Comparison of ENCODE assay signal across 8 cellular contexts in the genomic region with DNA sequence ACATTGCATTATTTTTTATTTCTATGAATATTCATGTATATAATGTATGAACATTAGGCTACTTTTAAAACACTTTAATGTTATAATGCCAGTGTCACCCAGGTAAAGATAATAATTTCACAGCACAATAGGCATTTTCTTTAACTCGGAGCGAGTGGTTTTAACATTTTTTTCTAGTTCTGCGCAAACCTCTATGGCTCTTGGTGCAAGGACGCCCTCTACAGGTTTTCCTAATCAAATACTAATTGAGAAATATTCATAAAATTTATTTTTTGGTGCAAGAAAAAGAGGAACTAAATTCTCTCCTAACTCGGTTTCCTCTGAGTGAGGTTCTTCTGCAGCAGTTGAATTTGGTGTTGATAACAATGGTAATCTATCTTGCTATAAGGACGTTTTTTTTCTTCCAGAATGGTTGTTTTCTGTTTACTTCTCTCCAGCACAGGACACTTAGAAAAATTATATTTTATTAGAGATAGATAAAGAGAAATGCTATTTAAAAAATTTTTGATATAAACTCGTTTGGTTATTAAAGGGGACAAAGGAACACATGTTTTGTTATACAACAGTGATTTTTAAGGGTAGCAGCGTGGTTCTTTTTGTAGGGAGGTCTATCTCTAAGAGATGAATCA. TPM values are rescaled to one million over a fixed set of nuclear protein-coding genes. Genes with fewer than 3 reads are reported as not detected.
DNase-seq lines count a peak whose midpoint lies in the region; ATAC-seq and TF ChIP-seq lines count a peak whose summit lies in the region.

No MANE protein-coding gene starts in this region.

- no peak overlapping the region for H3K4me2 ChIP-seq in mammary epithelial cell (ENCODE audit: insufficient read depth, low read depth, low read length)

- no peaks in the 10 kb centered on the region for H3K9me3 ChIP-seq in CD4-positive, alpha-beta T cell (ENCODE audit: control insufficient read depth, low read length)
- no peaks in the 10 kb centered on the region for H3K9me3 ChIP-seq in mammary epithelial cell (replicated peaks; ENCODE audit: insufficient read depth, low read length)

- no peak overlapping the region for H2AFZ ChIP-seq in mammary epithelial cell (ENCODE audit: low read depth, low read length)

- BruUV-seq in mammary epithelial cell (replicated peaks; lab: Mats Ljungman, UMichigan): no TSS peak

- H3K27me3 ChIP-seq in CD4-positive, alpha-beta T cell (ENCODE audit: control insufficient read depth, insufficient read depth, low read length): peaks cover 56% of the 10 kb centered on the region
- H3K27me3 ChIP-seq in mammary epithelial cell (ENCODE audit: insufficient read depth, low read length): peaks cover 21% of the 10 kb centered on the region

- peaks cover 10% of the 10 kb centered on the region for H3K4me1 ChIP-seq in mammary epithelial cell (ENCODE audit: insufficient read depth, low read length)

- POLR2A ChIA-PET in CD4-positive, alpha-beta T cell (lab: Charles Lee): no interaction called here

- H3K27ac ChIP-seq in CD4-positive, alpha-beta T cell (ENCODE audit: low read depth, low read length): no peak overlapping the region
- H3K27ac ChIP-seq in mammary epithelial cell (ENCODE audit: insufficient read depth, low read depth, low read length): no peak overlapping the region

- H3K4me3 ChIP-seq in mammary epithelial cell (replicated peaks in 1 of 3; ENCODE audit: insufficient read depth in 1 of 3, low read depth in 2 of 3, low read length in 3 of 3): no peak overlapping the region

- no peak overlapping the region for H3K9ac ChIP-seq in mammary epithelial cell (ENCODE audit: insufficient read depth, low read length)

- H3K9me3 Mint-ChIP-seq in CD4-positive, alpha-beta T cell: no peaks in the 10 kb centered on the region

- TF ChIP-seq CTCF in CD4-positive, alpha-beta T cell (IDR thresholded peaks at IDR 0.05): peak; percentile 16
- peak; percentile 49 to 78 for TF ChIP-seq CTCF in mammary epithelial cell (conservative IDR thresholded peaks at IDR 0.05 in 1 of 2, IDR thresholded peaks at IDR 0.05 in 1 of 2; ENCODE audit: extremely low read depth in 1 of 2, insufficient read depth in 1 of 2, low read depth in 1 of 2, low read length in 2 of 2)

- H3K36me3 Mint-ChIP-seq in CD4-positive, alpha-beta T cell (ENCODE audit: low read depth): no peaks in the 10 kb centered on the region

- intact Hi-C loops in CD4-positive, alpha-beta T cell (cut with DNase I, micrococcal nuclease): no loop called here
- intact Hi-C loops in mammary epithelial cell (cut with micrococcal nuclease): loop anchor here (1.0 kb wide), 3 partner anchors 109 to 321 kb away; no protein-coding TSS in a partner anchor

- CTCF ChIA-PET in CD4-positive, alpha-beta T cell (lab: Charles Lee): no interaction called here
- CTCF ChIA-PET in mammary epithelial cell (lab: Charles Lee; ENCODE audit: low non-redundant PET): no interaction called here

- H3K27ac Mint-ChIP-seq in CD4-positive, alpha-beta T cell: no peak overlapping the region

- H3K27me3 Mint-ChIP-seq in CD4-positive, alpha-beta T cell: peaks cover 42% of the 10 kb centered on the region

- H4K20me1 ChIP-seq in mammary epithelial cell (ENCODE audit: insufficient read depth, low read length): no peaks in the 10 kb centered on the region

- H3K36me3 ChIP-seq in mammary epithelial cell (ENCODE audit: insufficient read depth, low read length): no peaks in the 10 kb centered on the region

- dilution Hi-C loops in mammary epithelial cell (cut with HindIII; ENCODE audit: low sequenced_read_pairs): no loop called here

- no peaks in the 10 kb centered on the region for H3K4me1 Mint-ChIP-seq in CD4-positive, alpha-beta T cell (ENCODE audit: low read depth)

- H3K4me3 Mint-ChIP-seq in CD4-positive, alpha-beta T cell: no peak overlapping the region

- WGBS in mammary epithelial cell (ENCODE audit: low coverage, missing lambda C conversion rate): 14% methylated on average over 8 of the region's 8 CpGs

- in situ Hi-C loops in mammary epithelial cell (cut with MboI; ENCODE audit: low sequenced_read_pairs in 2 of 2): loop anchor here in 1 of 2 donors (5.0 to 10.0 kb wide), 2 partner anchors 231 to 319 kb away; no protein-coding TSS in a partner anchor

- no peaks in the 10 kb centered on the region for H3K79me2 ChIP-seq in mammary epithelial cell (ENCODE audit: insufficient read depth, low read length)

- ATAC-seq in CD4-positive, alpha-beta T cell (ENCODE audit: poor library complexity): no peak

- no peak for DNase-seq in CD4-positive, alpha-beta T cell
- DNase-seq in H4 (ENCODE audit: low spot score): peak; percentile 27
- DNase-seq in NCI-H774 (lab: John Stamatoyannopoulos, UW): peak; percentile 64
- peak; percentile 6 for DNase-seq in mammary epithelial cell
- DNase-seq in myocyte (ENCODE audit: low read depth): peak; percentile 48
- DNase-seq in HuH-7.5 (ENCODE audit: low spot score): no peak
- no peak for DNase-seq in NCI-H524 treated with DMSO at 0.1 percent for 48 hours (lab: John Stamatoyannopoulos, UW)
- DNase-seq in central memory CD4-positive, alpha-beta T cell: no peak

RNA-seq across cellular contexts. Expression of a gene that starts 2.4 kb away (rescaled TPM):
- not detected for total RNA-seq in CD4-positive, alpha-beta T cell
- not detected in 2 replicates for total RNA-seq in H4 (2014; rRNA removed; shearing (Covaris generic))
- total RNA-seq in mammary epithelial cell (not detected), myocyte (0.10 and 0.19 TPM in 2 replicates)
- polyA plus RNA-seq in mammary epithelial cell: not detected
- not detected for polyA minus RNA-seq in mammary epithelial cell
- polyA plus RNA-seq in myocyte (2012): not detected

RNA-seq across cellular contexts. Expression of a gene that starts 45.8 kb away (rescaled TPM):
- 10 to 100 TPM; 67.1 to 68.8 TPM for total RNA-seq in CD4-positive, alpha-beta T cell
- total RNA-seq in H4 (2014; rRNA removed; shearing (Covaris generic)): 17.4 and 28.2 TPM in 2 replicates
- 10 to 100 TPM; 31.2 to 47.0 TPM for total RNA-seq in mammary epithelial cell
- polyA plus RNA-seq in mammary epithelial cell: 9.4 TPM
- polyA minus RNA-seq in mammary epithelial cell: 12.8 TPM
- total RNA-seq in myocyte: 19.8 and 27.9 TPM in 2 replicates
- polyA plus RNA-seq in myocyte (2012): 7.9 TPM

Comparison
In these comparisons a context has a peak if more than half of its experiments do, and no peak if none do; other contexts are left out.
1. DNase-seq: peak in H4 (single experiment), NCI-H774 (single experiment), mammary epithelial cell (single experiment) and myocyte (single experiment); none in CD4-positive, alpha-beta T cell (0 of 10), HuH-7.5 (single experiment), NCI-H524 treated with DMSO at 0.1 percent for 48 hours (single experiment) and central memory CD4-positive, alpha-beta T cell (single experiment).